In the genomic region with DNA sequence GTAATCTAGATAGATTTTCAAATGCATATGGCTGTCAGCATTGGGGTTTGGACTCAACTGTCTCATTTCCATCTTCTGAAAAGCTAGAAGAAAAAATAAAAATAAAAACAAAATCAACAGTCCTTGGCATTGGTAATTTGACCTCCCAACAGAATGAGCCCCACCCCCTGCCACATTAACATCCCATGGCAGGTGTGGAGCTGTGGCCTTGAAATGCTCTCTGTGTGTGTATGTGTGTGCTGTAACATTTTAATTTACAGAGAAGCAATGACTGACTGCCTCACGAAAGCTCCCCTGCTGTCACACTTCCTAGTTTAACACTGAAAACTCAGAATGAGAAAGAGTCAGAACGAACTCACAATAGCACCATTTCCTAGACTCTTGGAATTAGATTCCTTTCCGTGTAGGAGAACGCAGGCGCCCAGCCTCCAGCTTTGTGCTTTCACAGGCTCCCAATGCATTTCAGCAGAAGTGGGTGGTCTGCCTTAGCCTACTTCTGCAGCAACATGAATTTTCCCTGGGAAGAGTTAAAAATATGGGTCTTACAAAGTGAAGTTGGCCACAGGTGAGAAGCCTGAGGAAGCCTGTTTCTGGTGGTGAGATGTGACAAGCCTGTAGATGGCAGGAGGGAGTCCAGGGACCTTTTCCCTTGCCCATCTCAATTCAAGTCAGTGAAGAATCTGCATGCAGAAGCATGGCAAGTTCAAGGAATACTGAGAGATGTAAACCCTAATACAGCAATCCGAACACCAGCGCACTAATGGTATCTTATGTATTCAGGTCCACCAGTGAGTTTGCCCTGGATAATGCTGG, we compare ENCODE assay signal across 2 cellular contexts.
TF ChIP-seq lines count a peak whose summit lies in the region.

No MANE protein-coding gene starts in this region.

TF ChIP-seq in GM23338, 12 proteins besides CTCF, POLR2A, EP300 and RAD21:
- TF ChIP-seq, protein P1, sequence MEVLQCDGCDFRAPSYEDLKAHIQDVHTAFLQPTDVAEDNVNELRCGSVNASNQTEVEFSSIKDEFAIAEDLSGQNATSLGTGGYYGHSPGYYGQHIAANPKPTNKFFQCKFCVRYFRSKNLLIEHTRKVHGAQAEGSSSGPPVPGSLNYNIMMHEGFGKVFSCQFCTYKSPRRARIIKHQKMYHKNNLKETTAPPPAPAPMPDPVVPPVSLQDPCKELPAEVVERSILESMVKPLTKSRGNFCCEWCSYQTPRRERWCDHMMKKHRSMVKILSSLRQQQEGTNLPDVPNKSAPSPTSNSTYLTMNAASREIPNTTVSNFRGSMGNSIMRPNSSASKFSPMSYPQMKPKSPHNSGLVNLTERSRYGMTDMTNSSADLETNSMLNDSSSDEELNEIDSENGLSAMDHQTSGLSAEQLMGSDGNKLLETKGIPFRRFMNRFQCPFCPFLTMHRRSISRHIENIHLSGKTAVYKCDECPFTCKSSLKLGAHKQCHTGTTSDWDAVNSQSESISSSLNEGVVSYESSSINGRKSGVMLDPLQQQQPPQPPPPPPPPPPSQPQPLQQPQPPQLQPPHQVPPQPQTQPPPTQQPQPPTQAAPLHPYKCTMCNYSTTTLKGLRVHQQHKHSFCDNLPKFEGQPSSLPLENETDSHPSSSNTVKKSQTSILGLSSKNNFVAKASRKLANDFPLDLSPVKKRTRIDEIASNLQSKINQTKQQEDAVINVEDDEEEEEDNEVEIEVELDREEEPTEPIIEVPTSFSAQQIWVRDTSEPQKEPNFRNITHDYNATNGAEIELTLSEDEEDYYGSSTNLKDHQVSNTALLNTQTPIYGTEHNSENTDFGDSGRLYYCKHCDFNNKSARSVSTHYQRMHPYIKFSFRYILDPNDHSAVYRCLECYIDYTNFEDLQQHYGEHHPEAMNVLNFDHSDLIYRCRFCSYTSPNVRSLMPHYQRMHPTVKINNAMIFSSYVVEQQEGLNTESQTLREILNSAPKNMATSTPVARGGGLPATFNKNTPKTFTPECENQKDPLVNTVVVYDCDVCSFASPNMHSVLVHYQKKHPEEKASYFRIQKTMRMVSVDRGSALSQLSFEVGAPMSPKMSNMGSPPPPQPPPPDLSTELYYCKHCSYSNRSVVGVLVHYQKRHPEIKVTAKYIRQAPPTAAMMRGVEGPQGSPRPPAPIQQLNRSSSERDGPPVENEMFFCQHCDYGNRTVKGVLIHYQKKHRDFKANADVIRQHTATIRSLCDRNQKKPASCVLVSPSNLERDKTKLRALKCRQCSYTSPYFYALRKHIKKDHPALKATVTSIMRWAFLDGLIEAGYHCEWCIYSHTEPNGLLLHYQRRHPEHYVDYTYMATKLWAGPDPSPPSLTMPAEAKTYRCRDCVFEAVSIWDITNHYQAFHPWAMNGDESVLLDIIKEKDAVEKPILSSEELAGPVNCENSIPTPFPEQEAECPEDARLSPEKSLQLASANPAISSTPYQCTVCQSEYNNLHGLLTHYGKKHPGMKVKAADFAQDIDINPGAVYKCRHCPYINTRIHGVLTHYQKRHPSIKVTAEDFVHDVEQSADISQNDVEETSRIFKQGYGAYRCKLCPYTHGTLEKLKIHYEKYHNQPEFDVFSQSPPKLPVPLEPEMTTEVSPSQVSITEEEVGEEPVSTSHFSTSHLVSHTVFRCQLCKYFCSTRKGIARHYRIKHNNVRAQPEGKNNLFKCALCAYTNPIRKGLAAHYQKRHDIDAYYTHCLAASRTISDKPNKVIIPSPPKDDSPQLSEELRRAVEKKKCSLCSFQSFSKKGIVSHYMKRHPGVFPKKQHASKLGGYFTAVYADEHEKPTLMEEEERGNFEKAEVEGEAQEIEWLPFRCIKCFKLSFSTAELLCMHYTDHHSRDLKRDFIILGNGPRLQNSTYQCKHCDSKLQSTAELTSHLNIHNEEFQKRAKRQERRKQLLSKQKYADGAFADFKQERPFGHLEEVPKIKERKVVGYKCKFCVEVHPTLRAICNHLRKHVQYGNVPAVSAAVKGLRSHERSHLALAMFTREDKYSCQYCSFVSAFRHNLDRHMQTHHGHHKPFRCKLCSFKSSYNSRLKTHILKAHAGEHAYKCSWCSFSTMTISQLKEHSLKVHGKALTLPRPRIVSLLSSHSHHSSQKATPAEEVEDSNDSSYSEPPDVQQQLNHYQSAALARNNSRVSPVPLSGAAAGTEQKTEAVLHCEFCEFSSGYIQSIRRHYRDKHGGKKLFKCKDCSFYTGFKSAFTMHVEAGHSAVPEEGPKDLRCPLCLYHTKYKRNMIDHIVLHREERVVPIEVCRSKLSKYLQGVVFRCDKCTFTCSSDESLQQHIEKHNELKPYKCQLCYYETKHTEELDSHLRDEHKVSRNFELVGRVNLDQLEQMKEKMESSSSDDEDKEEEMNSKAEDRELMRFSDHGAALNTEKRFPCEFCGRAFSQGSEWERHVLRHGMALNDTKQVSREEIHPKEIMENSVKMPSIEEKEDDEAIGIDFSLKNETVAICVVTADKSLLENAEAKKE (CRISPR knock-in tag; IDR thresholded peaks at IDR 0.05) = peak; percentile 49
- TF ChIP-seq, protein P2, sequence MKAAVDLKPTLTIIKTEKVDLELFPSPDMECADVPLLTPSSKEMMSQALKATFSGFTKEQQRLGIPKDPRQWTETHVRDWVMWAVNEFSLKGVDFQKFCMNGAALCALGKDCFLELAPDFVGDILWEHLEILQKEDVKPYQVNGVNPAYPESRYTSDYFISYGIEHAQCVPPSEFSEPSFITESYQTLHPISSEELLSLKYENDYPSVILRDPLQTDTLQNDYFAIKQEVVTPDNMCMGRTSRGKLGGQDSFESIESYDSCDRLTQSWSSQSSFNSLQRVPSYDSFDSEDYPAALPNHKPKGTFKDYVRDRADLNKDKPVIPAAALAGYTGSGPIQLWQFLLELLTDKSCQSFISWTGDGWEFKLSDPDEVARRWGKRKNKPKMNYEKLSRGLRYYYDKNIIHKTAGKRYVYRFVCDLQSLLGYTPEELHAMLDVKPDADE (IDR thresholded peaks at IDR 0.05) = no peak

TF ChIP-seq in SK-N-SH treated with all-trans-retinoic acid at 6 μM for 48 hours, 23 proteins besides CTCF, POLR2A, EP300 and RAD21:
- TF ChIP-seq, protein P3, sequence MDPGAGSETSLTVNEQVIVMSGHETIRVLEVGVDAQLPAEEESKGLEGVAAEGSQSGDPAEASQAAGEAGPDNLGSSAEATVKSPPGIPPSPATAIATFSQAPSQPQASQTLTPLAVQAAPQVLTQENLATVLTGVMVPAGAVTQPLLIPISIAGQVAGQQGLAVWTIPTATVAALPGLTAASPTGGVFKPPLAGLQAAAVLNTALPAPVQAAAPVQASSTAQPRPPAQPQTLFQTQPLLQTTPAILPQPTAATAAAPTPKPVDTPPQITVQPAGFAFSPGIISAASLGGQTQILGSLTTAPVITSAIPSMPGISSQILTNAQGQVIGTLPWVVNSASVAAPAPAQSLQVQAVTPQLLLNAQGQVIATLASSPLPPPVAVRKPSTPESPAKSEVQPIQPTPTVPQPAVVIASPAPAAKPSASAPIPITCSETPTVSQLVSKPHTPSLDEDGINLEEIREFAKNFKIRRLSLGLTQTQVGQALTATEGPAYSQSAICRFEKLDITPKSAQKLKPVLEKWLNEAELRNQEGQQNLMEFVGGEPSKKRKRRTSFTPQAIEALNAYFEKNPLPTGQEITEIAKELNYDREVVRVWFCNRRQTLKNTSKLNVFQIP (CRISPR knock-in tag; IDR thresholded peaks at IDR 0.05; ENCODE audit: borderline replicate concordance, low read depth) = no peak
- TF ChIP-seq OSR1 (CRISPR knock-in tag; IDR thresholded peaks at IDR 0.05) = no peak
